ENCODE assay signal across 15 cellular contexts in genomic region chr4:110619401-110620247, GRCh38. TPM values are rescaled to one million over a fixed set of nuclear protein-coding genes. Genes with fewer than 3 reads are reported as not detected.
DNase-seq lines count a peak whose midpoint lies in the region; ATAC-seq and TF ChIP-seq lines count a peak whose summit lies in the region.
"Had no signal": no experiment of that assay in that cellular context is flagged by ENCODE, and none has a peak within 500 bp of the region (broad histone marks: within the 10 kb centered on the region; RNA-seq: fewer than 3 reads in every experiment).

No MANE protein-coding gene starts in this region.

- no peak for ATAC-seq in GM18868 (IDR thresholded peaks at IDR 0.05; ENCODE audit: unreplicated experiment)
- ATAC-seq: T-cell had no signal

- no peaks in the 10 kb centered on the region for H3K9me3 Mint-ChIP-seq in nephron progenitor cell

- peak overlapping the region; percentile 90 for H3K4me3 Mint-ChIP-seq in nephron progenitor cell

- H3K4me3 ChIP-seq in HUES6 (ENCODE audit: low read depth, low read length) (peak overlapping the region; percentile 66), esophagus squamous epithelium (peak overlapping the region in 3 of 4 donors; percentile 20 to 40 (median 22))
- H3K4me3 ChIP-seq: HAP-1, ovary had no signal

- no peaks in the 10 kb centered on the region for H3K36me3 Mint-ChIP-seq in nephron progenitor cell (ENCODE audit: low read depth)
- H3K36me3 Mint-ChIP-seq: T-cell had no signal

- H3K27me3 ChIP-seq in HUES6 (ENCODE audit: control insufficient read depth, insufficient read depth, low read length) (peaks cover 97% of the 10 kb centered on the region), esophagus squamous epithelium (peaks cover 4 to 100% (median 34%) of the 10 kb centered on the region in 4 donors)
- H3K27me3 ChIP-seq: ovary had no signal

- H3K9me3 ChIP-seq in HUES6 (ENCODE audit: control insufficient read depth, insufficient read depth, low read depth, low read length) (no peaks in the 10 kb centered on the region), esophagus squamous epithelium (peaks cover 0 to 14% (median 0%) of the 10 kb centered on the region in 3 donors)
- H3K9me3 ChIP-seq: HAP-1 had no signal

- no peak for TF ChIP-seq POLR2A in esophagus squamous epithelium (IDR thresholded peaks at IDR 0.05)

- 38 to 41% methylated on average over 30 to 32 of the region's 41 CpGs for WGBS in esophagus squamous epithelium, 2 donors

- peak overlapping the region; percentile 98 for H3K27ac Mint-ChIP-seq in nephron progenitor cell
- H3K27ac Mint-ChIP-seq: T-cell had no signal

- no peak for TF ChIP-seq CTCF in esophagus squamous epithelium (IDR thresholded peaks at IDR 0.05)
- TF ChIP-seq CTCF in nephron progenitor cell (IDR thresholded peaks at IDR 0.05): no peak

- DNase-seq in ELF-1 (ENCODE audit: low read depth, low spot score) (peak; percentile 89), esophagus squamous epithelium (lab: John Stamatoyannopoulos, UW) (no peak), nephron progenitor cell (peak; percentile 50), NCI-H774 (lab: John Stamatoyannopoulos, UW) (no peak), Ammon's horn (ENCODE audit: low spot score) (no peak), NCI-H526 treated with DMSO at 0.1 percent for 48 hours (lab: John Stamatoyannopoulos, UW) (no peak)
- DNase-seq: activated CD4-positive, alpha-beta T cell treated with anti-CD3 and anti-CD28 coated beads, Interleukin-2, amount 50 U/mL, for 48 hours; COR-L47; NCI-H187 treated with DMSO at 0.1 percent for 48 hours; ovary; stimulated activated CD4-positive, alpha-beta T cell treated with anti-CD3 and anti-CD28 coated beads, Interleukin-4, amount 100 ng/mL, for 4 hours; T-cell had no signal

- peaks cover 81% of the 10 kb centered on the region for H3K27me3 Mint-ChIP-seq in nephron progenitor cell (ENCODE audit: low read depth, poor library complexity)

- H3K9ac ChIP-seq in HUES6 (ENCODE audit: low read length): peak overlapping the region; percentile 99

- intact Hi-C loops in esophagus squamous epithelium (cut with DNase I): no loop called here

- peaks cover 76% of the 10 kb centered on the region for H3K4me1 Mint-ChIP-seq in nephron progenitor cell

- H3K27ac ChIP-seq in HUES6 (ENCODE audit: low read depth, low read length): peak overlapping the region; percentile 89; the same call in 1 of the 2 replicates
- H3K27ac ChIP-seq in esophagus squamous epithelium: peak overlapping the region in 3 of 4 donors; percentile 42 to 74 (median 71)
- H3K27ac ChIP-seq: ovary had no signal

- H3K36me3 ChIP-seq in HUES6 (ENCODE audit: control insufficient read depth, insufficient read depth, low read length) (no peaks in the 10 kb centered on the region), esophagus squamous epithelium (no peaks in the 10 kb centered on the region)
- H3K36me3 ChIP-seq: HAP-1, ovary had no signal

- H3K4me1 ChIP-seq in HUES6 (ENCODE audit: control insufficient read depth, insufficient read depth, low read length) (peaks cover 48% of the 10 kb centered on the region), esophagus squamous epithelium (peaks cover 4 to 73% (median 12%) of the 10 kb centered on the region in 3 donors)

RNA-seq across cellular contexts. Expression of gene PITX2, which starts 3.3 kb away (rescaled TPM):
- total RNA-seq in esophagus squamous epithelium: 1 to 10 TPM in 2 of 4 donors, under 1 TPM in 1, not detected in 1; 0.66 to 4.8 (median 1.5) TPM
- total RNA-seq: T-cell had no signal

Comparison
In these comparisons a context has a peak if more than half of its experiments do, and no peak if none do; other contexts are left out.
1. DNase-seq: peak in ELF-1 (single experiment) and nephron progenitor cell (single experiment); none in esophagus squamous epithelium (single experiment), NCI-H774 (single experiment), Ammon's horn (single experiment) and NCI-H526 treated with DMSO at 0.1 percent for 48 hours (single experiment).